Comparison of ENCODE assay signal across 16 cellular contexts in the genomic region with DNA sequence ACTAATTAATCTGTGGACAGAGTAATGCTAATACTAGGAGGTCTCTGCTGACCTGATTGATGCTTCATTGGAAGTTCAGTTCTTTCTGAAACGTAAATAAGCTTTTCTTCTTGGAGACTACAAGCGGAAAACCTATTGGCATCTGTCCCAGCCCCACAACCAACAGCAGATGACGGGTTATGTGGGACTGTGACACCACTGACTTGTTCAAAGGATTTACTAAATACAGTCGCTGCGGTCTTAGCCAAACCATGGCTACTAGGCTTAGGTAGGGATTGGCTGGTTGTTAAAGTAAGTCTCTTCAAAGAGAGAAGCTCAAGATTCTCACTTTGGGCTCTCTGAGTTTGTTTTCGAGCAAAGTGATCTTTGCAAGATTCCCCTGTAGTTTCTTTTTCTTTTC.
DNase-seq lines count a peak whose midpoint lies in the region; ATAC-seq and TF ChIP-seq lines count a peak whose summit lies in the region.
"Had no signal": no experiment of that assay in that cellular context is flagged by ENCODE, and none has a peak within 500 bp of the region (broad histone marks: within the 10 kb centered on the region; RNA-seq: fewer than 3 reads in every experiment).

No MANE protein-coding gene starts in this region.

- H3K79me2 ChIP-seq in OCI-LY7 (ENCODE audit: insufficient read depth, low read depth, low read length) (no peaks in the 10 kb centered on the region), osteoblast (ENCODE audit: insufficient read depth, low read length) (peaks cover 2% of the 10 kb centered on the region)

- ATAC-seq in HG02798 (IDR thresholded peaks at IDR 0.05; ENCODE audit: poor library complexity, unreplicated experiment): no peak
- ATAC-seq: CD8-positive, alpha-beta T cell had no signal

- H3K36me3 ChIP-seq in Caco-2 (ENCODE audit: control insufficient read depth, insufficient read depth, low read length): no peaks in the 10 kb centered on the region
- peaks cover 73% of the 10 kb centered on the region for H3K36me3 ChIP-seq in OCI-LY7 (ENCODE audit: insufficient read depth, low read length)
- peaks cover 26% of the 10 kb centered on the region for H3K36me3 ChIP-seq in osteoblast (ENCODE audit: insufficient read depth, low read length)

- H3K27me3 Mint-ChIP-seq in Caco-2 (ENCODE audit: insufficient read depth, unreplicated experiment): no peaks in the 10 kb centered on the region

- H3K27ac ChIP-seq in OCI-LY7 (ENCODE audit: low read depth, low read length, poor library complexity, severe bottlenecking) (no peak overlapping the region), osteoblast (ENCODE audit: low read depth, low read length) (peak overlapping the region; percentile 34)

- H3K4me1 ChIP-seq in Caco-2 (peaks cover 6% of the 10 kb centered on the region; the same call in 1 of the 2 replicates), OCI-LY7 (ENCODE audit: insufficient read depth, low read length, poor library complexity, severe bottlenecking) (no peaks in the 10 kb centered on the region), osteoblast (ENCODE audit: insufficient read depth, low read length) (peaks cover 11% of the 10 kb centered on the region)

- peaks cover 4% of the 10 kb centered on the region for H3K4me1 Mint-ChIP-seq in Caco-2 (ENCODE audit: low read depth, unreplicated experiment)

- H3K9me3 ChIP-seq in Caco-2: no peaks in the 10 kb centered on the region
- no peaks in the 10 kb centered on the region for H3K9me3 ChIP-seq in OCI-LY7 (ENCODE audit: low read length)
- H3K9me3 ChIP-seq in osteoblast (ENCODE audit: low read depth, low read length): no peaks in the 10 kb centered on the region

- POLR2A ChIA-PET in Caco-2 (lab: Charles Lee): no interaction called here
- POLR2A ChIA-PET in OCI-LY7 (lab: Charles Lee): interaction anchor here (0.9 to 1.1 kb wide), 3 partner anchors 23 to 95 kb away, joined by 3 to 5 read pairs (median 3); no protein-coding TSS in a partner anchor

- H3K36me3 Mint-ChIP-seq in Caco-2 (ENCODE audit: insufficient read depth, unreplicated experiment): no peaks in the 10 kb centered on the region

- no peaks in the 10 kb centered on the region for H4K20me1 ChIP-seq in OCI-LY7 (ENCODE audit: insufficient read depth, low read length)
- peaks cover 8% of the 10 kb centered on the region for H4K20me1 ChIP-seq in osteoblast (ENCODE audit: insufficient read depth, low read length)

- H3K9me2 ChIP-seq in OCI-LY7 (ENCODE audit: insufficient read depth, low read length): no peaks in the 10 kb centered on the region

- H3K4me2 ChIP-seq in OCI-LY7 (ENCODE audit: low read length) (no peak overlapping the region), osteoblast (ENCODE audit: insufficient read depth, low read length) (no peak overlapping the region)

- no peak for TF ChIP-seq CTCF in Caco-2 (IDR thresholded peaks at IDR 0.05; ENCODE audit: insufficient read depth in 1 of 2, low read depth in 1 of 2, low read length in 1 of 2, severe bottlenecking in 1 of 2, unreplicated experiment in 1 of 2)
- TF ChIP-seq CTCF in OCI-LY7 (conservative IDR thresholded peaks at IDR 0.05; ENCODE audit: low read length): no peak
- TF ChIP-seq CTCF in fibroblast of mammary gland (conservative IDR thresholded peaks at IDR 0.05; ENCODE audit: control insufficient read depth, insufficient read depth, low read depth, low read length): no peak
- no peak for TF ChIP-seq CTCF in osteoblast (IDR thresholded peaks at IDR 0.05; ENCODE audit: extremely low read depth, low read depth, low read length)

- CTCF ChIA-PET in Caco-2 (lab: Charles Lee): no interaction called here
- CTCF ChIA-PET in OCI-LY7 (lab: Charles Lee; ENCODE audit: unreplicated experiment): no interaction called here

- intact Hi-C loops in Caco-2 (cut with micrococcal nuclease; ENCODE audit: unreplicated experiment) (no loop called here), OCI-LY7 (cut with micrococcal nuclease; ENCODE audit: unreplicated experiment) (no loop called here)

- H3K4me3 Mint-ChIP-seq in Caco-2 (ENCODE audit: unreplicated experiment): no peak overlapping the region
- H3K4me3 Mint-ChIP-seq: CD8-positive, alpha-beta T cell had no signal

- H3K27ac Mint-ChIP-seq in Caco-2 (ENCODE audit: unreplicated experiment): no peak overlapping the region
- H3K27ac Mint-ChIP-seq: CD8-positive, alpha-beta T cell had no signal

- H2AFZ ChIP-seq in OCI-LY7 (ENCODE audit: low read length) (no peak overlapping the region), osteoblast (ENCODE audit: low read length) (no peak overlapping the region)

- no peak for DNase-seq in Caco-2
- no peak for DNase-seq in OCI-LY7 (ENCODE audit: low spot score)
- DNase-seq in fibroblast of mammary gland (ENCODE audit: low read depth): peak; percentile 21
- no peak for DNase-seq in osteoblast (ENCODE audit: insufficient read length, low spot score, missing footprints)
- DNase-seq in cerebellar cortex (ENCODE audit: low spot score): no peak
- no peak for DNase-seq in UCSD-AML1 (lab: John Stamatoyannopoulos, UW; ENCODE audit: unreplicated experiment)
- DNase-seq: CD8-positive, alpha-beta T cell; DMS 273 treated with DMSO at 0.1 percent for 48 hours; H7; Kasumi-1; NCI-H1417 treated with DMSO at 0.1 percent for 48 hours; NCI-H2029; NCI-H2171 treated with DMSO at 0.1 percent for 48 hours; NCI-H774; SIG-M5 had no signal

- no peaks in the 10 kb centered on the region for H3K9me3 Mint-ChIP-seq in Caco-2 (ENCODE audit: unreplicated experiment)
- H3K9me3 Mint-ChIP-seq: CD8-positive, alpha-beta T cell had no signal

- H3K4me3 ChIP-seq in Caco-2 (ENCODE audit: low read depth, low read length) (no peak overlapping the region), OCI-LY7 (ENCODE audit: low read depth, low read length, poor library complexity, severe bottlenecking) (no peak overlapping the region), fibroblast of mammary gland (ENCODE audit: control insufficient read depth, low read depth, low read length) (no peak overlapping the region), osteoblast (ENCODE audit: insufficient read depth, low read length) (no peak overlapping the region)

- H3K27me3 ChIP-seq in Caco-2 (replicated peaks; ENCODE audit: control insufficient read depth, insufficient read depth, low read length): no peaks in the 10 kb centered on the region
- H3K27me3 ChIP-seq in osteoblast (ENCODE audit: insufficient read depth, low read length): no peaks in the 10 kb centered on the region

- BruUV-seq in Caco-2 (replicated peaks; lab: Mats Ljungman, UMichigan) (TSS peak; percentile 26), OCI-LY7 (replicated peaks; lab: Mats Ljungman, UMichigan) (TSS peak; percentile 15)
